Comparison of ENCODE assay signal across 21 cellular contexts in the genomic region with DNA sequence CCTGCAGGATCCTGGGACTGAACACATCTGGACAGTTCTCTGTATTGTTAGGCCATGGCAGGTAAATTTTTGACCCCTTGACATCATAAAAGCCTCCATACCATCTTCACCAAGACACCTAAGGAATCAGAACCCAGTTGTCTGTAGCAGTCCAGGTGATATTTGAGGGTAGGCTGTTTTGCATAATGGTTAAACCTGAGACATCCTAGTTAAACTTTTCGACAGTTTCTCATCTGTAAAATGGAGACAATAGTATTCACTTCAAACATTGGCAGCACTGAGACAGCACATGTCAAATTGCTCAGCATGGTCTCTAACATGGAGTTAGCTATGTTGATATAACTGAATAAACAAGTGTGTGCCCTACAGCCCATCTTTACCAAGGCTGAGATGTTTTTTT. TPM values are rescaled to one million over a fixed set of nuclear protein-coding genes. Genes with fewer than 3 reads are reported as not detected.
"Had no signal": no experiment of that assay in that cellular context is flagged by ENCODE, and none has a peak within 500 bp of the region (broad histone marks: within the 10 kb centered on the region; RNA-seq: fewer than 3 reads in every experiment).

No MANE protein-coding gene starts in this region.

- DNase-seq: activated CD4-positive, alpha-beta T cell treated with anti-CD3 and anti-CD28 coated beads for 48 hours; activated CD4-positive, CD25-positive, alpha-beta regulatory T cell; activated CD8-positive, alpha-beta T cell treated with anti-CD3 and anti-CD28 coated beads, Interleukin-2, amount 10 ng/mL, durations not matched to agents 7 days and 5 days; activated effector memory CD4-positive, alpha-beta T cell treated with anti-CD3 and anti-CD28 coated beads, Interleukin-2, amount 50 U/mL, for 16 hours; activated naive CD4-positive, alpha-beta T cell treated with anti-CD3 and anti-CD28 coated beads, Interleukin-2, amount 50 U/mL, for 16 hours; activated T-cell treated with anti-CD3 and anti-CD28 coated beads, Interleukin-2, amount 50 U/mL, for 4 hours; adrenal gland; effector CD8-positive, alpha-beta T cell; immature natural killer cell; kidney glomerular epithelial cell; left ventricle myocardium superior; mesenchymal stem cell; mucosa of descending colon; naive B cell; retina; spleen; stimulated activated CD4-positive, alpha-beta T cell treated with anti-CD3 and anti-CD28 coated beads, Interleukin-4, amount 100 ng/mL, for 4 hours; T-helper 9 cell; upper lobe of right lung had no signal

- ATAC-seq: activated CD8-positive, alpha-beta T cell treated with anti-CD3 and anti-CD28 coated beads, Interleukin-2, amount 10 ng/mL, durations not matched to agents 7 days and 5 days; activated T-cell treated with anti-CD3 and anti-CD28 coated beads, Interleukin-2, amount 50 U/mL, for 4 hours; esophagus mucosa; left ventricle myocardium superior; mucosa of descending colon; stimulated activated memory B cell treated with anti-CD40 and anti-IgM and Interleukin-4, amounts not matched to agents 10 μg/mL and 1 μg/mL and 100 μg/mL, for 72 hours; upper lobe of right lung had no signal

RNA-seq across cellular contexts. Expression of gene KIAA0319, which starts 48.2 kb away (rescaled TPM):
- total RNA-seq: esophagus mucosa, left ventricle myocardium superior had no signal
